Comparison of ENCODE assay signal across 9 cellular contexts in the genomic region with DNA sequence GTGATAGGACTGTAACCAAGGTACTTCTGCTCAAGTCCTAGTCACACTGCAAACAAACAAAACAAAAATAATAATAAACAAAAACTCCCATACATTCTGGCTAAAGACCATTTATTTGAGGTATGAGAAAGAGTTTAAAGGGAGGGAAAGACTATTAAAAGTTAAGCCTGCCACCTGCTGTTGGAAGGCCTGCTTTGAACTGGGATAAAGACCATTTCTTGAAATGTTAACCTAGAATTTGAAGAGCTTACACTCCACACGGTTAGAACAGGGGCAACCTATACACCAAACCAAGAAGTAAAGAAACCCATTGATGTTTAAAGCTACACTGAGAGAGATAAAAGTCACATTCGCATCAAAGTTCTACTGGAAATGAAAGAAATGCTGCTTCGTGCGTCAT.
DNase-seq lines count a peak whose midpoint lies in the region; ATAC-seq and TF ChIP-seq lines count a peak whose summit lies in the region.
"Had no signal": no experiment of that assay in that cellular context is flagged by ENCODE, and none has a peak within 500 bp of the region (broad histone marks: within the 10 kb centered on the region; RNA-seq: fewer than 3 reads in every experiment).

No MANE protein-coding gene starts in this region.

- no peak overlapping the region for H2AFZ ChIP-seq in PC-3 (ENCODE audit: low read length)

- H3K27me3 ChIP-seq in left ventricle myocardium inferior (ENCODE audit: low read depth) (no peaks in the 10 kb centered on the region), PC-3 (ENCODE audit: low read length) (no peaks in the 10 kb centered on the region), upper lobe of right lung (no peaks in the 10 kb centered on the region)
- H3K27me3 ChIP-seq: vagina had no signal

- H3K4me3 ChIP-seq in left ventricle myocardium inferior (peak overlapping the region; percentile 60), PC-3 (ENCODE audit: low read length) (no peak overlapping the region), upper lobe of right lung (no peak overlapping the region)
- H3K4me3 ChIP-seq: vagina had no signal

- H3K9ac ChIP-seq in PC-3 (ENCODE audit: low read length) = peak overlapping the region; percentile 40; the same call in 1 of the 2 replicates

- TF ChIP-seq CTCF in left ventricle myocardium inferior (IDR thresholded peaks at IDR 0.05; ENCODE audit: borderline replicate concordance) (peak; percentile 40), PC-3 (conservative IDR thresholded peaks at IDR 0.05; ENCODE audit: low read depth, low read length) (peak; percentile 64; the same call in 1 of the 2 replicates), upper lobe of right lung (IDR thresholded peaks at IDR 0.05) (peak; percentile 28)

- H3K9me2 ChIP-seq in PC-3 (replicated peaks; ENCODE audit: low read length) = no peaks in the 10 kb centered on the region

- POLR2A ChIA-PET in PC-3 (lab: Charles Lee; ENCODE audit: unreplicated experiment) = interaction anchor here (0.5 kb wide), 1 partner anchor 282 kb away, joined by 3 read pairs; no protein-coding TSS in a partner anchor

- H3K4me1 ChIP-seq in left ventricle myocardium inferior = peaks cover 19% of the 10 kb centered on the region
- peaks cover 95% of the 10 kb centered on the region for H3K4me1 ChIP-seq in PC-3 (ENCODE audit: insufficient read depth, low read length)
- H3K4me1 ChIP-seq in upper lobe of right lung = peaks cover 19% of the 10 kb centered on the region

- intact Hi-C loops in left ventricle myocardium inferior (cut with micrococcal nuclease) (no loop called here), left cardiac atrium (cut with DNase I) (no loop called here), PC-3 (cut with micrococcal nuclease) (loop anchor here (1.0 to 2.0 kb wide), 3 partner anchors 39 to 427 kb away; no protein-coding TSS in a partner anchor), upper lobe of right lung (cut with DNase I) (no loop called here)

- peak overlapping the region; percentile 50; the same call in 1 of the 2 replicates for H3K4me2 ChIP-seq in PC-3 (ENCODE audit: low read length)

- H4K20me1 ChIP-seq in PC-3 (ENCODE audit: low read length) = no peaks in the 10 kb centered on the region

- H3F3A ChIP-seq in PC-3 (ENCODE audit: low read length, unreplicated experiment) = peaks cover 52% of the 10 kb centered on the region

- H3K36me3 ChIP-seq in left ventricle myocardium inferior (peaks cover 7% of the 10 kb centered on the region), PC-3 (ENCODE audit: low read depth, low read length) (peaks cover 95% of the 10 kb centered on the region), upper lobe of right lung (peaks cover 6% of the 10 kb centered on the region)
- H3K36me3 ChIP-seq: vagina had no signal

- DNase-seq in left ventricle myocardium inferior (no peak), left cardiac atrium (no peak), PC-3 (peak; percentile 60), epithelial cell of prostate (ENCODE audit: low read depth, low spot score) (no peak), upper lobe of right lung (no peak), CD1c-positive myeloid dendritic cell (ENCODE audit: extremely low spot score) (no peak), NCI-H146 (lab: John Stamatoyannopoulos, UW) (no peak), amygdala (lab: John Stamatoyannopoulos, UW) (no peak)

- CTCF ChIA-PET in PC-3 (lab: Charles Lee) = interaction anchor here (0.6 to 1.0 kb wide), 2 partner anchors 234 to 427 kb away, joined by 3 to 5 read pairs; no protein-coding TSS in a partner anchor

- no TSS peak for BruUV-seq in PC-3 (replicated peaks; lab: Mats Ljungman, UMichigan)

- no peak for ATAC-seq in left cardiac atrium
- peak; percentile 14 for ATAC-seq in PC-3
- ATAC-seq in upper lobe of right lung = no peak

- peaks cover 82% of the 10 kb centered on the region for H3K79me2 ChIP-seq in PC-3 (ENCODE audit: low read length)

- H3K9me3 ChIP-seq in left ventricle myocardium inferior (replicated peaks) (no peaks in the 10 kb centered on the region), PC-3 (ENCODE audit: low read length) (no peaks in the 10 kb centered on the region), upper lobe of right lung (no peaks in the 10 kb centered on the region)
- H3K9me3 ChIP-seq: vagina had no signal

- H3K27ac ChIP-seq in left ventricle myocardium inferior (replicated peaks) (peak overlapping the region; percentile 80), PC-3 (ENCODE audit: low read length) (peak overlapping the region; percentile 77), epithelial cell of prostate (peak overlapping the region; percentile 96), upper lobe of right lung (no peak overlapping the region)
- H3K27ac ChIP-seq: vagina had no signal
